2 cellular contexts compared by ENCODE assay signal in genomic region chr18:29434650-29435049, GRCh38.
TF ChIP-seq lines count a peak whose summit lies in the region.

No MANE protein-coding gene starts in this region.

TF ChIP-seq in SK-N-SH, 30 proteins besides CTCF, POLR2A, EP300 and RAD21 (continued from another document):
- TF ChIP-seq USF1 (IDR thresholded peaks at IDR 0.05; ENCODE audit: borderline replicate concordance, low read depth): no peak
- TF ChIP-seq IRF3 (IDR thresholded peaks at IDR 0.05; ENCODE audit: low read depth, low read length): no peak

TF ChIP-seq in Ishikawa, 13 proteins besides CTCF, POLR2A, EP300 and RAD21 (continued from another document):
- no peak for TF ChIP-seq REST (IDR thresholded peaks at IDR 0.05; ENCODE audit: low read depth)
